In genomic region chr5:139660105-139660915, GRCh38 we compare ENCODE assay signal across 8 cellular contexts. TPM values are rescaled to one million over a fixed set of nuclear protein-coding genes. Genes with fewer than 3 reads are reported as not detected.
DNase-seq lines count a peak whose midpoint lies in the region; TF ChIP-seq lines count a peak whose summit lies in the region.

No MANE protein-coding gene starts in this region.

- H3K9ac ChIP-seq in HUES6 (ENCODE audit: low read length): peak overlapping the region; percentile 35

- H3K27me3 Mint-ChIP-seq in MCF 10A (ENCODE audit: insufficient read depth, unreplicated experiment): no peaks in the 10 kb centered on the region

- TF ChIP-seq EP300 in suprapubic skin (IDR thresholded peaks at IDR 0.05): no peak

- H3K4me3 ChIP-seq in AG04449 (ENCODE audit: low read depth, low read length) (peak overlapping the region; percentile 46), HUES6 (ENCODE audit: low read depth, low read length) (peak overlapping the region; percentile 25; the same call in 1 of the 2 replicates), suprapubic skin (peak overlapping the region; percentile 25), HAP-1 (no peak overlapping the region)

- no peak for TF ChIP-seq POLR2A in suprapubic skin (IDR thresholded peaks at IDR 0.05)

- H3K27ac Mint-ChIP-seq in MCF 10A (ENCODE audit: low read depth, unreplicated experiment): peak overlapping the region; percentile 65

- peaks cover 26% of the 10 kb centered on the region for H3K4me1 Mint-ChIP-seq in MCF 10A (ENCODE audit: insufficient read depth, unreplicated experiment)

- intact Hi-C loops in MCF 10A (cut with micrococcal nuclease): no loop called here

- H3K27me3 ChIP-seq in HUES6 (ENCODE audit: control insufficient read depth, insufficient read depth, low read length) (no peaks in the 10 kb centered on the region), suprapubic skin (no peaks in the 10 kb centered on the region), HAP-1 (ENCODE audit: low read depth) (no peaks in the 10 kb centered on the region)

- WGBS in suprapubic skin: 48% methylated on average over 5 of the region's 14 CpGs

- H3K9me3 ChIP-seq in HUES6 (ENCODE audit: control insufficient read depth, insufficient read depth, low read depth, low read length) (no peaks in the 10 kb centered on the region), suprapubic skin (no peaks in the 10 kb centered on the region), HAP-1 (no peaks in the 10 kb centered on the region)

- H3K36me3 ChIP-seq in HUES6 (ENCODE audit: control insufficient read depth, insufficient read depth, low read length) (peaks cover 9% of the 10 kb centered on the region; the same call in 1 of the 2 replicates), suprapubic skin (no peaks in the 10 kb centered on the region), HAP-1 (replicated peaks) (no peaks in the 10 kb centered on the region)

- no peak for DNase-seq in AG04449 (ENCODE audit: low read depth, low spot score)
- peak; percentile 95 for DNase-seq in MCF 10A (ENCODE audit: unreplicated experiment)
- DNase-seq in left kidney (ENCODE audit: low read depth, low spot score): peak; percentile 43
- no peak for DNase-seq in suprapubic skin (ENCODE audit: low spot score in 2 of 2)
- DNase-seq in dedifferentiated amniotic fluid mesenchymal stem cell (ENCODE audit: extremely low spot score): no peak
- DNase-seq in HAP-1 (ENCODE audit: low spot score in 2 of 2): no peak
- DNase-seq in GM20000 (ENCODE audit: low spot score): no peak

- TF ChIP-seq CTCF in AG04449 (IDR thresholded peaks at IDR 0.05; ENCODE audit: insufficient read depth, low read length, missing control alignments) (no peak), MCF 10A (IDR thresholded peaks at IDR 0.05; ENCODE audit: unreplicated experiment) (no peak), suprapubic skin (IDR thresholded peaks at IDR 0.05) (no peak), GM20000 (IDR thresholded peaks at IDR 0.05; ENCODE audit: extremely low read depth, missing control alignments) (no peak)

- H3K9me3 Mint-ChIP-seq in MCF 10A (ENCODE audit: unreplicated experiment): no peaks in the 10 kb centered on the region

- POLR2A ChIA-PET in AG04449 (lab: Yijun Ruan, JAX) (interaction anchor here (0.6 to 3.1 kb wide), 12 partner anchors 8 to 1033 kb away, joined by 3 to 14 read pairs (median 4); partner anchors contain the start of gene CXXC5), MCF 10A (lab: Yijun Ruan, JAX) (interaction anchor here (0.9 to 4.2 kb wide), 13 partner anchors 9 to 221 kb away, joined by 3 to 97 read pairs (median 5); partner anchors contain the start of genes CXXC5, DNAJC18 and UBE2D2)

- peak overlapping the region; percentile 68 for H3K4me3 Mint-ChIP-seq in MCF 10A (ENCODE audit: unreplicated experiment)

- CTCF ChIA-PET in AG04449 (lab: Yijun Ruan, JAX): interaction anchor here (1.0 to 20.7 kb wide), 7 partner anchors 9 to 115 kb away, joined by 3 to 303 read pairs (median 17); no protein-coding TSS in a partner anchor
- CTCF ChIA-PET in MCF 10A (lab: Yijun Ruan, JAX): interaction anchor here (0.7 to 4.1 kb wide), 11 partner anchors 10 to 115 kb away, joined by 3 to 49 read pairs (median 4); partner anchors contain the start of gene CXXC5

- no TSS peak for BruUV-seq in MCF 10A (replicated peaks; lab: Mats Ljungman, UMichigan)

- H3K4me1 ChIP-seq in HUES6 (ENCODE audit: control insufficient read depth, insufficient read depth, low read length): peaks cover 77% of the 10 kb centered on the region
- H3K4me1 ChIP-seq in suprapubic skin: peaks cover 85% of the 10 kb centered on the region
- H3K4me1 ChIP-seq in HAP-1: no peaks in the 10 kb centered on the region

- H3K27ac ChIP-seq in HUES6 (ENCODE audit: low read depth, low read length): no peak overlapping the region; the same call in 1 of the 2 replicates
- peak overlapping the region; percentile 92 for H3K27ac ChIP-seq in suprapubic skin

- H3K36me3 Mint-ChIP-seq in MCF 10A (ENCODE audit: insufficient read depth, unreplicated experiment): peaks cover 14% of the 10 kb centered on the region

- in situ Hi-C loops in HAP-1 (cut with MboI; ENCODE audit: low sequenced_read_pairs): no loop called here

RNA-seq across cellular contexts. Expression of gene CXXC5, which starts 12.2 kb away (rescaled TPM):
- total RNA-seq in MCF 10A (2022) (7.8 and 10.9 TPM in 2 replicates), suprapubic skin (10 to 100 TPM; 21.8 to 40.6 (median 30.1) TPM)

Comparison
In these comparisons a context has a peak if more than half of its experiments do, and no peak if none do; other contexts are left out.
1. DNase-seq: peak in MCF 10A (single experiment) and left kidney (single experiment); none in AG04449 (single experiment), suprapubic skin (0 of 2), dedifferentiated amniotic fluid mesenchymal stem cell (single experiment), HAP-1 (0 of 2) and GM20000 (single experiment).